In genomic region chr10:92830478-92831389, GRCh38 we compare ENCODE assay signal across 10 cellular contexts. TPM values are rescaled to one million over a fixed set of nuclear protein-coding genes. Genes with fewer than 3 reads are reported as not detected.
A peak's percentile ranks its signal among the peaks of the same experiment; 100 is the strongest.
DNase-seq lines count a peak whose midpoint lies in the region; ATAC-seq, FAIRE-seq and TF ChIP-seq lines count a peak whose summit lies in the region.
"Had no signal": no experiment of that assay in that cellular context is flagged by ENCODE, and none has a peak within 500 bp of the region (broad histone marks: within the 10 kb centered on the region; RNA-seq: fewer than 3 reads in every experiment).

No MANE protein-coding gene starts in this region.

- TF ChIP-seq POLR2A in NB4 (IDR thresholded peaks at IDR 0.05; ENCODE audit: extremely low read depth, insufficient read length), result no peak

- H4K20me1 ChIP-seq in BLaER1, result no peaks in the 10 kb centered on the region

- no peaks in the 10 kb centered on the region for H3K27me3 ChIP-seq in BLaER1

- no peaks in the 10 kb centered on the region for H3K36me3 ChIP-seq in BLaER1

- peak overlapping the region; percentile 88 for H3K27ac Mint-ChIP-seq in activated naive CD4-positive, alpha-beta T cell treated with anti-CD3 and anti-CD28 coated beads, Interleukin-2, amount 50 U/mL, for 24 hours
- peak overlapping the region; percentile 49 to 91 (median 84) for H3K27ac Mint-ChIP-seq in naive thymus-derived CD8-positive, alpha-beta T cell
- H3K27ac Mint-ChIP-seq: brain had no signal

- H3K9me3 Mint-ChIP-seq in activated naive CD4-positive, alpha-beta T cell treated with anti-CD3 and anti-CD28 coated beads, Interleukin-2, amount 50 U/mL, for 24 hours, result no peaks in the 10 kb centered on the region
- no peaks in the 10 kb centered on the region for H3K9me3 Mint-ChIP-seq in naive thymus-derived CD8-positive, alpha-beta T cell
- H3K9me3 Mint-ChIP-seq: brain had no signal

- peak overlapping the region; percentile 46 for H3K27ac ChIP-seq in BLaER1
- H3K27ac ChIP-seq: C4-2B had no signal

- peak overlapping the region; percentile 65 for H3K4me2 ChIP-seq in BLaER1

- ATAC-seq in naive thymus-derived CD8-positive, alpha-beta T cell, result peak; percentile 55 to 62
- ATAC-seq in HG02870 (IDR thresholded peaks at IDR 0.05; ENCODE audit: unreplicated experiment) (no peak), SK-N-SH treated with all-trans-retinoic acid at 6 μM for 48 hours (no peak), HG03442 (IDR thresholded peaks at IDR 0.05; ENCODE audit: unreplicated experiment) (no peak)

- FAIRE-seq in RCC 7860 (lab: Jason Lieb, UNC), result no peak

- DNase-seq in NB4 (ENCODE audit: low read depth) (peak; percentile 58), RCC 7860 (ENCODE audit: low spot score) (no peak)
- peak in 1 of 10 donors; percentile 1 for DNase-seq in naive thymus-derived CD8-positive, alpha-beta T cell

- peaks cover 13% of the 10 kb centered on the region for H3K4me1 ChIP-seq in BLaER1

- no peaks in the 10 kb centered on the region for H3K27me3 Mint-ChIP-seq in activated naive CD4-positive, alpha-beta T cell treated with anti-CD3 and anti-CD28 coated beads, Interleukin-2, amount 50 U/mL, for 24 hours
- H3K27me3 Mint-ChIP-seq in naive thymus-derived CD8-positive, alpha-beta T cell, result no peaks in the 10 kb centered on the region
- H3K27me3 Mint-ChIP-seq: brain had no signal

- H3K4me3 ChIP-seq in BLaER1, result peak overlapping the region; percentile 41
- H3K4me3 ChIP-seq in NB4 (ENCODE audit: low read depth, low read length), result no peak overlapping the region

- POLR2A ChIA-PET in naive thymus-derived CD8-positive, alpha-beta T cell (lab: Charles Lee), result no interaction called here

- H3K9me3 ChIP-seq in BLaER1, result no peaks in the 10 kb centered on the region

- TF ChIP-seq CTCF in NB4 (IDR thresholded peaks at IDR 0.05; ENCODE audit: low read depth, low read length), result no peak

- H3K9ac ChIP-seq in BLaER1, result no peak overlapping the region

- H3K36me3 Mint-ChIP-seq in activated naive CD4-positive, alpha-beta T cell treated with anti-CD3 and anti-CD28 coated beads, Interleukin-2, amount 50 U/mL, for 24 hours, result peaks cover 1% of the 10 kb centered on the region
- no peaks in the 10 kb centered on the region for H3K36me3 Mint-ChIP-seq in naive thymus-derived CD8-positive, alpha-beta T cell
- H3K36me3 Mint-ChIP-seq: brain had no signal

- H3K4me1 Mint-ChIP-seq in activated naive CD4-positive, alpha-beta T cell treated with anti-CD3 and anti-CD28 coated beads, Interleukin-2, amount 50 U/mL, for 24 hours, result peaks cover 20% of the 10 kb centered on the region
- H3K4me1 Mint-ChIP-seq in naive thymus-derived CD8-positive, alpha-beta T cell, result peaks cover 6 to 20% (median 9%) of the 10 kb centered on the region in 4 donors
- H3K4me1 Mint-ChIP-seq: brain had no signal

- H3K4me3 Mint-ChIP-seq in activated naive CD4-positive, alpha-beta T cell treated with anti-CD3 and anti-CD28 coated beads, Interleukin-2, amount 50 U/mL, for 24 hours, result peak overlapping the region; percentile 80
- peak overlapping the region; percentile 69 to 84 (median 81) for H3K4me3 Mint-ChIP-seq in naive thymus-derived CD8-positive, alpha-beta T cell
- H3K4me3 Mint-ChIP-seq: brain had no signal

TF ChIP-seq in SK-N-SH treated with all-trans-retinoic acid at 6 μM for 48 hours, 23 proteins besides CTCF, POLR2A, EP300 and RAD21:
- TF ChIP-seq ARNTL (CRISPR knock-in tag; IDR thresholded peaks at IDR 0.05; ENCODE audit: borderline replicate concordance, low read depth) (no peak), PPARA (CRISPR knock-in tag; IDR thresholded peaks at IDR 0.05; ENCODE audit: borderline replicate concordance) (no peak), PATZ1 (CRISPR knock-in tag; IDR thresholded peaks at IDR 0.05; ENCODE audit: borderline replicate concordance) (no peak)
TF ChIP-seq in SK-N-SH treated with all-trans-retinoic acid at 6 μM for 48 hours: peak in this region for 0.

RNA-seq across cellular contexts. Expression of gene EXOC6, which starts 17.6 kb away (rescaled TPM):
- 10 to 100 TPM; 11.8 to 12.3 TPM for total RNA-seq in naive thymus-derived CD8-positive, alpha-beta T cell
- polyA plus RNA-seq in naive thymus-derived CD8-positive, alpha-beta T cell, result 1 to 10 TPM; 5.5 to 6.5 (median 5.8) TPM

Comparison
In these comparisons a context has a peak if more than half of its experiments do, and no peak if none do; other contexts are left out.
1. ATAC-seq: peak in naive thymus-derived CD8-positive, alpha-beta T cell (2 of 2); none in HG02870 (single experiment), SK-N-SH treated with all-trans-retinoic acid at 6 μM for 48 hours (single experiment) and HG03442 (single experiment).